ENCODE assay signal across 12 cellular contexts in genomic region chr6:148407372-148407771, GRCh38.
DNase-seq lines count a peak whose midpoint lies in the region; TF ChIP-seq lines count a peak whose summit lies in the region.
"Had no signal": no experiment of that assay in that cellular context is flagged by ENCODE, and none has a peak within 500 bp of the region (broad histone marks: within the 10 kb centered on the region; RNA-seq: fewer than 3 reads in every experiment).

No MANE protein-coding gene starts in this region.

- no peaks in the 10 kb centered on the region for H3K27me3 ChIP-seq in ascending aorta

- H3K27ac ChIP-seq in ascending aorta = peak overlapping the region; percentile 78 to 94

- no peaks in the 10 kb centered on the region for H3K36me3 ChIP-seq in ascending aorta

- peaks cover 5 to 24% of the 10 kb centered on the region in 2 donors for H3K4me1 ChIP-seq in ascending aorta

- DNase-seq in EL (peak; percentile 97), ascending aorta (ENCODE audit: low spot score in 2 of 2) (no peak), foreskin melanocyte (peak; percentile 57), skeletal muscle cell (ENCODE audit: low read depth) (peak; percentile 90), NCI-H2107 treated with DMSO at 0.1 percent for 48 hours (lab: John Stamatoyannopoulos, UW; ENCODE audit: unreplicated experiment) (no peak), SIG-M5 (lab: John Stamatoyannopoulos, UW) (no peak), NCI-H446 treated with DMSO at 0.1 percent for 48 hours (lab: John Stamatoyannopoulos, UW) (no peak), activated gamma-delta T cell (lab: John Stamatoyannopoulos, UW) (no peak)
- DNase-seq: activated naive CD4-positive, alpha-beta T cell; NCI-H526; retina; stimulated activated naive CD4-positive, alpha-beta T cell had no signal

- peaks cover 0 to 8% of the 10 kb centered on the region in 2 donors for H3K9me3 ChIP-seq in ascending aorta

- intact Hi-C loops in ascending aorta (cut with DNase I) = loop anchor here (5.0 kb wide), 4 partner anchors 35 to 120 kb away; partner anchors contain the start of gene SASH1

- no peak overlapping the region for H3K4me3 ChIP-seq in ascending aorta
- no peak overlapping the region for H3K4me3 ChIP-seq in skeletal muscle cell (ENCODE audit: low read depth, low read length)

- no peak for TF ChIP-seq CTCF in ascending aorta (IDR thresholded peaks at IDR 0.05)

Comparison
In these comparisons a context has a peak if more than half of its experiments do, and no peak if none do; other contexts are left out.
1. DNase-seq: peak in EL (single experiment), foreskin melanocyte (single experiment) and skeletal muscle cell (single experiment); none in ascending aorta (0 of 2), NCI-H2107 treated with DMSO at 0.1 percent for 48 hours (single experiment), SIG-M5 (single experiment), NCI-H446 treated with DMSO at 0.1 percent for 48 hours (single experiment) and activated gamma-delta T cell (single experiment).